ENCODE assay signal across 14 cellular contexts in genomic region chr18:42025491-42025890, GRCh38.
A peak's percentile ranks its signal among the peaks of the same experiment; 100 is the strongest.
DNase-seq lines count a peak whose midpoint lies in the region; ATAC-seq, FAIRE-seq and TF ChIP-seq lines count a peak whose summit lies in the region.
"Had no signal": no experiment of that assay in that cellular context is flagged by ENCODE, and none has a peak within 500 bp of the region (broad histone marks: within the 10 kb centered on the region; RNA-seq: fewer than 3 reads in every experiment).

No MANE protein-coding gene starts in this region.

- intact Hi-C loops in Panc1 (cut with micrococcal nuclease; ENCODE audit: unreplicated experiment) = no loop called here
- intact Hi-C loops in posterior vena cava (cut with DNase I) = no loop called here

- H3K4me3 ChIP-seq in Panc1 (ENCODE audit: low read depth in 2 of 2, low read length in 2 of 2) = no peak overlapping the region
- H3K4me3 ChIP-seq: BLaER1, heart right ventricle, lung had no signal

- DNase-seq in Panc1 (ENCODE audit: low read depth, low spot score) = no peak
- DNase-seq in posterior vena cava (ENCODE audit: low spot score) = no peak
- no peak for DNase-seq in activated CD4-positive, CD25-positive, alpha-beta regulatory T cell (lab: John Stamatoyannopoulos, UW)
- no peak for DNase-seq in GM12892 (ENCODE audit: insufficient read length)
- DNase-seq in KG1 (lab: John Stamatoyannopoulos, UW) = no peak
- DNase-seq: activated CD4-positive, alpha-beta T cell treated with anti-CD3 and anti-CD28 coated beads, Interleukin-2, amount 50 U/mL, for 1 hour; heart right ventricle; NCI-H526 had no signal

- FAIRE-seq in GM12892 (lab: Jason Lieb, UNC) = no peak

- CTCF ChIA-PET in Panc1 (lab: Charles Lee) = no interaction called here

- H3K9me3 ChIP-seq in Panc1 (ENCODE audit: control insufficient read depth, insufficient read depth, low read depth, low read length) = no peaks in the 10 kb centered on the region
- H3K9me3 ChIP-seq: BLaER1, heart right ventricle had no signal

- ATAC-seq in GM18502 (IDR thresholded peaks at IDR 0.05; ENCODE audit: poor library complexity, unreplicated experiment) = peak; percentile 36
- peak; percentile 14 for ATAC-seq in GM19455 (IDR thresholded peaks at IDR 0.05; ENCODE audit: unreplicated experiment)
- peak; percentile 33 for ATAC-seq in HG02973 (IDR thresholded peaks at IDR 0.05; ENCODE audit: unreplicated experiment)
- ATAC-seq in Panc1 = no peak
- ATAC-seq: heart right ventricle, SK-N-SH treated with all-trans-retinoic acid at 6 μM for 48 hours had no signal

- BruUV-seq in Panc1 (replicated peaks; lab: Mats Ljungman, UMichigan) = TSS peak; percentile 9

- TF ChIP-seq POLR2A in GM12892 (IDR thresholded peaks at IDR 0.05; ENCODE audit: low read depth, low read length) = no peak

- H3K4me1 ChIP-seq in Panc1 (ENCODE audit: control insufficient read depth, insufficient read depth, low read length) = no peaks in the 10 kb centered on the region
- H3K4me1 ChIP-seq: BLaER1, heart right ventricle had no signal

- H3K27ac ChIP-seq in Panc1 (ENCODE audit: low read length) = no peak overlapping the region
- H3K27ac ChIP-seq: BLaER1, heart right ventricle had no signal

- no peaks in the 10 kb centered on the region for H3K36me3 ChIP-seq in Panc1 (ENCODE audit: control insufficient read depth, insufficient read depth, low read length)

- TF ChIP-seq CTCF in Panc1 (IDR thresholded peaks at IDR 0.05) = no peak

- POLR2A ChIA-PET in Panc1 (lab: Charles Lee) = no interaction called here

- H3K27me3 ChIP-seq in Panc1 (ENCODE audit: control insufficient read depth, insufficient read depth, low read length) = no peaks in the 10 kb centered on the region
- H3K27me3 ChIP-seq: BLaER1, heart right ventricle had no signal

- in situ Hi-C loops in Panc1 (cut with HindIII; ENCODE audit: low pct_unique_long_range_greater_than_20kb, low sequenced_read_pairs) = no loop called here
